Comparison of ENCODE assay signal across 11 cellular contexts in genomic region chr2:10584843-10585475, GRCh38.
DNase-seq lines count a peak whose midpoint lies in the region; ATAC-seq, FAIRE-seq and TF ChIP-seq lines count a peak whose summit lies in the region.
"Had no signal": no experiment of that assay in that cellular context is flagged by ENCODE, and none has a peak within 500 bp of the region (broad histone marks: within the 10 kb centered on the region; RNA-seq: fewer than 3 reads in every experiment).

No MANE protein-coding gene starts in this region.

- H3K4me3 ChIP-seq in astrocyte (ENCODE audit: insufficient read depth, low read depth, low read length) = no peak overlapping the region
- H3K4me3 ChIP-seq in esophagus squamous epithelium = no peak overlapping the region

- intact Hi-C loops in Right ventricle myocardium superior (cut with DNase I) (no loop called here), cardiac septum (cut with DNase I) (no loop called here), esophagus squamous epithelium (cut with DNase I) (no loop called here)

- H3K4me2 ChIP-seq in astrocyte (ENCODE audit: low read length) = peak overlapping the region; percentile 76

- TF ChIP-seq CTCF in astrocyte (IDR thresholded peaks at IDR 0.05; ENCODE audit: insufficient read depth, low read depth, low read length) = no peak
- no peak for TF ChIP-seq CTCF in type B pancreatic cell (conservative IDR thresholded peaks at IDR 0.05)
- no peak for TF ChIP-seq CTCF in esophagus squamous epithelium (IDR thresholded peaks at IDR 0.05)

- H3K9ac ChIP-seq in astrocyte (ENCODE audit: low read length) = peak overlapping the region; percentile 80

- H3K27me3 ChIP-seq in astrocyte (ENCODE audit: insufficient read depth, low read length) = no peaks in the 10 kb centered on the region
- H3K27me3 ChIP-seq in esophagus squamous epithelium = no peaks in the 10 kb centered on the region
- H3K27me3 ChIP-seq: BE2C had no signal

- FAIRE-seq in astrocyte (lab: Jason Lieb, UNC) = peak; percentile 23

- no peak overlapping the region for H3K4me3 Mint-ChIP-seq in astrocyte (ENCODE audit: unreplicated experiment)
- H3K4me3 Mint-ChIP-seq in type B pancreatic cell = peak overlapping the region; percentile 23
- H3K4me3 Mint-ChIP-seq: natural killer cell treated with Interleukin-12 subunit alpha and Interleukin-12 subunit beta and Interleukin-15 and Interleukin-18, amount 100 ng/mL, for 72 hours had no signal

- no peak for TF ChIP-seq POLR2A in esophagus squamous epithelium (IDR thresholded peaks at IDR 0.05)

- ATAC-seq in Right ventricle myocardium superior (ENCODE audit: poor library complexity) = peak; percentile 47
- ATAC-seq in HG03095 (IDR thresholded peaks at IDR 0.05; ENCODE audit: unreplicated experiment) = no peak
- ATAC-seq: natural killer cell treated with Interleukin-12 subunit alpha and Interleukin-12 subunit beta and Interleukin-15 and Interleukin-18, amount 100 ng/mL, for 72 hours had no signal

- H3K27ac Mint-ChIP-seq in astrocyte (ENCODE audit: unreplicated experiment) (peak overlapping the region; percentile 55), type B pancreatic cell (peak overlapping the region; percentile 62)
- H3K27ac Mint-ChIP-seq: natural killer cell treated with Interleukin-12 subunit alpha and Interleukin-12 subunit beta and Interleukin-15 and Interleukin-18, amount 100 ng/mL, for 72 hours had no signal

- peaks cover 16% of the 10 kb centered on the region for H3K4me1 ChIP-seq in astrocyte (ENCODE audit: insufficient read depth, low read length)
- H3K4me1 ChIP-seq in esophagus squamous epithelium = peaks cover 0 to 13% (median 0%) of the 10 kb centered on the region in 3 donors
- H3K4me1 ChIP-seq: BE2C had no signal

- WGBS in esophagus squamous epithelium, 2 donors = 26 to 44% methylated on average over 4 of the region's 4 CpGs

- H2AFZ ChIP-seq in astrocyte (ENCODE audit: low read depth, low read length) = no peak overlapping the region

- peaks cover 27% of the 10 kb centered on the region for H3K36me3 Mint-ChIP-seq in astrocyte (ENCODE audit: low read depth, unreplicated experiment)
- peaks cover 33% of the 10 kb centered on the region for H3K36me3 Mint-ChIP-seq in type B pancreatic cell

- H3K9me3 ChIP-seq in astrocyte (ENCODE audit: insufficient read depth, low read depth, low read length) = no peaks in the 10 kb centered on the region
- H3K9me3 ChIP-seq in esophagus squamous epithelium = no peaks in the 10 kb centered on the region
- H3K9me3 ChIP-seq: BE2C had no signal

- DNase-seq in Right ventricle myocardium superior = no peak
- no peak for DNase-seq in cardiac septum (ENCODE audit: low spot score)
- DNase-seq in astrocyte (ENCODE audit: low read depth) = peak; percentile 94
- peak; percentile 14 for DNase-seq in inferior parietal cortex (ENCODE audit: extremely low spot score)
- DNase-seq in type B pancreatic cell (ENCODE audit: extremely low spot score, unreplicated experiment) = no peak
- DNase-seq in MV-4-11 (lab: John Stamatoyannopoulos, UW) = no peak
- no peak for DNase-seq in esophagus squamous epithelium (lab: John Stamatoyannopoulos, UW)
- DNase-seq: BE2C, Karpas-422 had no signal

- H3K79me2 ChIP-seq in astrocyte (ENCODE audit: insufficient read depth, low read length) = no peaks in the 10 kb centered on the region

- H3K36me3 ChIP-seq in astrocyte (ENCODE audit: insufficient read depth, low read length) (peaks cover 7% of the 10 kb centered on the region), esophagus squamous epithelium (peaks cover 0 to 81% (median 4%) of the 10 kb centered on the region in 3 donors)

- peak overlapping the region; percentile 95 for H3K27ac ChIP-seq in astrocyte (ENCODE audit: low read depth, low read length)
- H3K27ac ChIP-seq in esophagus squamous epithelium = no peak overlapping the region

- no peaks in the 10 kb centered on the region for H4K20me1 ChIP-seq in astrocyte (ENCODE audit: insufficient read depth, low read length)

- H3K9me3 Mint-ChIP-seq in astrocyte (ENCODE audit: unreplicated experiment) (no peaks in the 10 kb centered on the region), type B pancreatic cell (no peaks in the 10 kb centered on the region)
- H3K9me3 Mint-ChIP-seq: natural killer cell treated with Interleukin-12 subunit alpha and Interleukin-12 subunit beta and Interleukin-15 and Interleukin-18, amount 100 ng/mL, for 72 hours had no signal

- no peaks in the 10 kb centered on the region for H3K27me3 Mint-ChIP-seq in astrocyte (ENCODE audit: low read depth, unreplicated experiment)
- H3K27me3 Mint-ChIP-seq in type B pancreatic cell = peaks cover 4% of the 10 kb centered on the region
- H3K27me3 Mint-ChIP-seq: natural killer cell treated with Interleukin-12 subunit alpha and Interleukin-12 subunit beta and Interleukin-15 and Interleukin-18, amount 100 ng/mL, for 72 hours had no signal

- peaks cover 23% of the 10 kb centered on the region for H3K4me1 Mint-ChIP-seq in astrocyte (ENCODE audit: low read depth, unreplicated experiment)
- H3K4me1 Mint-ChIP-seq in type B pancreatic cell (ENCODE audit: unreplicated experiment) = peaks cover 42% of the 10 kb centered on the region

Comparison
In these comparisons a context has a peak if more than half of its experiments do, and no peak if none do; other contexts are left out.
1. DNase-seq: peak in astrocyte (single experiment) and inferior parietal cortex (single experiment); none in Right ventricle myocardium superior (single experiment), cardiac septum (single experiment), type B pancreatic cell (single experiment), MV-4-11 (single experiment) and esophagus squamous epithelium (single experiment).